In genomic region chr6:72715119-72715518, GRCh38 we compare ENCODE assay signal across 16 cellular contexts.
"Had no signal": no experiment of that assay in that cellular context is flagged by ENCODE, and none has a peak within 500 bp of the region (broad histone marks: within the 10 kb centered on the region; RNA-seq: fewer than 3 reads in every experiment).

No MANE protein-coding gene starts in this region.

- H3K79me2 ChIP-seq: parathyroid adenoma had no signal

- DNase-seq: effector memory CD8-positive, alpha-beta T cell; esophagus squamous epithelium; foreskin fibroblast; naive B cell; occipital lobe; psoas muscle; retina; right lobe of liver; stimulated activated CD4-positive, alpha-beta T cell treated with anti-CD3 and anti-CD28 coated beads, Interleukin-4, amount 100 ng/mL, for 1 hour; stimulated activated CD8-positive, alpha-beta memory T cell treated with anti-CD3 and anti-CD28 coated beads, Interleukin-4, amount 100 ng/mL, for 48 hours had no signal

- H3K9me3 ChIP-seq: psoas muscle, right lobe of liver had no signal

- H3K36me3 ChIP-seq: esophagus squamous epithelium, right lobe of liver, tibial nerve had no signal

- H3K4me3 Mint-ChIP-seq: effector memory CD8-positive, alpha-beta T cell; memory B cell; naive B cell; nephron; stimulated activated memory B cell treated with anti-CD40 and anti-IgM and Interleukin-4, amounts not matched to agents 10 μg/mL and 1 μg/mL and 100 μg/mL, for 72 hours; stimulated activated naive CD8-positive, alpha-beta T cell treated with anti-CD3 and anti-CD28 coated beads, Interleukin-15, Interleukin-2, amounts not matched to agents 100 ng/mL and 50 ng/mL, for 24 hours had no signal

- H3K4me1 ChIP-seq: esophagus squamous epithelium, parathyroid adenoma, right lobe of liver, tibial nerve had no signal

- H3K9me3 Mint-ChIP-seq: stimulated activated memory B cell treated with anti-CD40 and anti-IgM and Interleukin-4, amounts not matched to agents 10 μg/mL and 1 μg/mL and 100 μg/mL, for 72 hours; stimulated activated naive CD8-positive, alpha-beta T cell treated with anti-CD3 and anti-CD28 coated beads, Interleukin-15, Interleukin-2, amounts not matched to agents 100 ng/mL and 50 ng/mL, for 24 hours had no signal

- H3K27me3 ChIP-seq: esophagus squamous epithelium, right lobe of liver, tibial nerve had no signal

- H3K27me3 Mint-ChIP-seq: effector memory CD8-positive, alpha-beta T cell; memory B cell; naive B cell; stimulated activated memory B cell treated with anti-CD40 and anti-IgM and Interleukin-4, amounts not matched to agents 10 μg/mL and 1 μg/mL and 100 μg/mL, for 72 hours; stimulated activated naive CD8-positive, alpha-beta T cell treated with anti-CD3 and anti-CD28 coated beads, Interleukin-15, Interleukin-2, amounts not matched to agents 100 ng/mL and 50 ng/mL, for 24 hours had no signal

- H3K27ac Mint-ChIP-seq: effector memory CD8-positive, alpha-beta T cell; memory B cell; naive B cell; nephron; stimulated activated naive CD8-positive, alpha-beta T cell treated with anti-CD3 and anti-CD28 coated beads, Interleukin-15, Interleukin-2, amounts not matched to agents 100 ng/mL and 50 ng/mL, for 24 hours had no signal

- H3K4me3 ChIP-seq: esophagus squamous epithelium, psoas muscle, right lobe of liver, tibial nerve had no signal

- H3K4me1 Mint-ChIP-seq: nephron had no signal

- H3K9ac ChIP-seq: parathyroid adenoma had no signal

- H3K27ac ChIP-seq: esophagus squamous epithelium, parathyroid adenoma, psoas muscle, right lobe of liver, tibial nerve had no signal

- H2AFZ ChIP-seq: parathyroid adenoma had no signal
